ENCODE assay signal across 22 cellular contexts in genomic region chr16:22031483-22032083, GRCh38. TPM values are rescaled to one million over a fixed set of nuclear protein-coding genes. Genes with fewer than 3 reads are reported as not detected.
"Had no signal": no experiment of that assay in that cellular context is flagged by ENCODE, and none has a peak within 500 bp of the region (broad histone marks: within the 10 kb centered on the region; RNA-seq: fewer than 3 reads in every experiment).

No MANE protein-coding gene starts in this region.

- H3K9me3 ChIP-seq: body of pancreas, psoas muscle, sigmoid colon, testis had no signal

- H3K27me3 ChIP-seq: body of pancreas, sigmoid colon, testis had no signal

- H3K9me3 Mint-ChIP-seq: activated CD8-positive, alpha-beta T cell treated with anti-CD3 and anti-CD28 coated beads for 36 hours; central memory CD8-positive, alpha-beta T cell; nephron progenitor cell had no signal

- H3K27me3 Mint-ChIP-seq: activated CD4-positive, alpha-beta T cell treated with anti-CD3 and anti-CD28 coated beads for 36 hours; activated CD8-positive, alpha-beta T cell treated with anti-CD3 and anti-CD28 coated beads for 36 hours; activated naive CD4-positive, alpha-beta T cell treated with anti-CD3 and anti-CD28 coated beads, Interleukin-2, amount 10 ng/mL, durations not matched to agents 7 days and 5 days; central memory CD8-positive, alpha-beta T cell; stimulated activated naive CD8-positive, alpha-beta T cell treated with anti-CD3 and anti-CD28 coated beads, Interleukin-15, Interleukin-2, amounts not matched to agents 100 ng/mL and 50 ng/mL, for 24 hours had no signal

- H3K4me3 ChIP-seq: body of pancreas, psoas muscle, sigmoid colon, testis had no signal

- FAIRE-seq: islet of Langerhans had no signal

- DNase-seq: activated CD4-positive, alpha-beta T cell treated with anti-CD3 and anti-CD28 coated beads for 36 hours; activated CD8-positive, alpha-beta T cell treated with anti-CD3 and anti-CD28 coated beads for 36 hours; activated naive CD4-positive, alpha-beta T cell treated with anti-CD3 and anti-CD28 coated beads, Interleukin-2, amount 10 ng/mL, durations not matched to agents 7 days and 5 days; amniotic stem cell; body of pancreas; cortex of kidney; effector CD8-positive, alpha-beta T cell; foreskin melanocyte; head of caudate nucleus; nephron progenitor cell; psoas muscle; sigmoid colon; testis had no signal

- H3K4me3 Mint-ChIP-seq: activated CD4-positive, alpha-beta T cell treated with anti-CD3 and anti-CD28 coated beads for 36 hours; activated CD8-positive, alpha-beta T cell treated with anti-CD3 and anti-CD28 coated beads for 36 hours; activated naive CD4-positive, alpha-beta T cell treated with anti-CD3 and anti-CD28 coated beads, Interleukin-2, amount 10 ng/mL, durations not matched to agents 7 days and 5 days; central memory CD8-positive, alpha-beta T cell; nephron progenitor cell; stimulated activated naive CD8-positive, alpha-beta T cell treated with anti-CD3 and anti-CD28 coated beads, Interleukin-15, Interleukin-2, amounts not matched to agents 100 ng/mL and 50 ng/mL, for 24 hours had no signal

- H3K27ac ChIP-seq: psoas muscle, sigmoid colon, testis, VCaP had no signal

- H3K27ac Mint-ChIP-seq: activated CD4-positive, alpha-beta T cell treated with anti-CD3 and anti-CD28 coated beads for 36 hours; activated naive CD4-positive, alpha-beta T cell treated with anti-CD3 and anti-CD28 coated beads, Interleukin-2, amount 10 ng/mL, durations not matched to agents 7 days and 5 days; activated T-helper 2 cell treated with anti-CD3 and anti-CD28 coated beads, Interferon-gamma antibody, Interleukin-2, Interleukin-4, amounts not matched to agents 10 μg/mL and 5 μg/mL and 100 μg/mL, durations not matched to agents 14 hours and 24 hours and 36 hours; nephron progenitor cell; stimulated activated naive CD8-positive, alpha-beta T cell treated with anti-CD3 and anti-CD28 coated beads, Interleukin-15, Interleukin-2, amounts not matched to agents 100 ng/mL and 50 ng/mL, for 24 hours had no signal

- ATAC-seq: activated CD4-positive, alpha-beta T cell treated with anti-CD3 and anti-CD28 coated beads for 36 hours; activated CD8-positive, alpha-beta T cell treated with anti-CD3 and anti-CD28 coated beads for 36 hours; body of pancreas; psoas muscle had no signal

RNA-seq across cellular contexts. Expression of gene PDZD9, which starts 30.7 kb away (rescaled TPM):
- total RNA-seq: activated CD4-positive, alpha-beta T cell treated with anti-CD3 and anti-CD28 coated beads for 36 hours; activated CD8-positive, alpha-beta T cell treated with anti-CD3 and anti-CD28 coated beads for 36 hours; activated T-helper 2 cell treated with anti-CD3 and anti-CD28 coated beads, Interferon-gamma antibody, Interleukin-2, Interleukin-4, amounts not matched to agents 10 μg/mL and 5 μg/mL and 100 μg/mL, durations not matched to agents 14 hours and 24 hours and 36 hours; body of pancreas; lung microvascular endothelial cell; omental fat pad; psoas muscle; sigmoid colon; T-helper 2 cell treated with Interferon-gamma antibody and Interleukin-4, amounts not matched to agents 100 ng/mL and 5 ng/mL, for 36 hours; urinary bladder had no signal
- polyA plus RNA-seq: sigmoid colon had no signal
